24 cellular contexts compared by ENCODE assay signal in genomic region chr3:53595660-53596059, GRCh38.
"Had no signal": no experiment of that assay in that cellular context is flagged by ENCODE, and none has a peak within 500 bp of the region (broad histone marks: within the 10 kb centered on the region; RNA-seq: fewer than 3 reads in every experiment).

No MANE protein-coding gene starts in this region.

- DNase-seq: IMR-90, Karpas-422, KG1, MG63, NCI-H1092, NCI-H1105 treated with DMSO at 0.1 percent for 48 hours, NCI-H1417 treated with DMSO at 0.1 percent for 48 hours, NCI-H146, NCI-H187 treated with DMSO at 0.1 percent for 48 hours, NCI-H2029 treated with DMSO at 0.1 percent for 48 hours, NCI-H226, NCI-H446, NCI-H510A, NCI-H524 treated with DMSO at 0.1 percent for 48 hours, NCI-H69, NCI-H774, Right ventricle myocardium superior, RPMI8226, SIG-M5, SK-N-SH, SW 1271, T-cell had no signal

- FAIRE-seq: RCC 7860 had no signal

- H3K4me3 ChIP-seq: MG63, SJSA1 had no signal

- ATAC-seq: T-cell had no signal

- H3K36me3 ChIP-seq: MG63, SJSA1 had no signal

- H3K27me3 ChIP-seq: MG63, SJSA1 had no signal
